ENCODE assay signal across 19 cellular contexts in genomic region chr16:13109171-13109570, GRCh38.
"Had no signal": no experiment of that assay in that cellular context is flagged by ENCODE, and none has a peak within 500 bp of the region (broad histone marks: within the 10 kb centered on the region; RNA-seq: fewer than 3 reads in every experiment).

No MANE protein-coding gene starts in this region.

- ATAC-seq: activated CD8-positive, alpha-beta T cell treated with anti-CD3 and anti-CD28 coated beads, Interleukin-2, amount 10 ng/mL, durations not matched to agents 7 days and 5 days; activated T-cell treated with anti-CD3 and anti-CD28 coated beads, Interleukin-2, amount 50 U/mL, for 72 hours; foreskin keratinocyte; psoas muscle; sciatic nerve; stimulated activated effector memory CD8-positive, alpha-beta T cell treated with anti-CD3 and anti-CD28 coated beads, Interleukin-12 subunit alpha, Interleukin-12 subunit beta, amount 100 ng/mL, for 72 hours had no signal

- H2AFZ ChIP-seq: neural progenitor cell had no signal

- DNase-seq: activated B cell treated with CpG ODN at 0.5 μM for 24 hours; activated CD4-positive, alpha-beta T cell treated with anti-CD3 and anti-CD28 coated beads, Interleukin-2, amount 10 ng/mL, durations not matched to agents 24 days and 14 days; activated CD8-positive, alpha-beta memory T cell treated with anti-CD3 and anti-CD28 coated beads, Interleukin-2, amount 50 U/mL, for 4 hours; activated CD8-positive, alpha-beta T cell treated with anti-CD3 and anti-CD28 coated beads, Interleukin-2, amount 10 ng/mL, durations not matched to agents 7 days and 5 days; activated gamma-delta T cell treated with Interleukin-2 at 50 U/mL for 16 hours; activated T-cell treated with anti-CD3 and anti-CD28 coated beads, Interleukin-2, amount 50 U/mL, for 72 hours; amniotic stem cell; brain microvascular endothelial cell; effector memory CD4-positive, alpha-beta T cell; foreskin keratinocyte; head of caudate nucleus; kidney glomerular epithelial cell; midbrain; naive B cell; psoas muscle; stimulated activated CD4-positive, alpha-beta T cell treated with anti-CD3 and anti-CD28 coated beads, Interleukin-2, amount 100 ng/mL, for 24 hours had no signal

- H3K4me1 ChIP-seq: foreskin keratinocyte, psoas muscle had no signal

- H3K27me3 ChIP-seq: brain microvascular endothelial cell, foreskin keratinocyte, neural progenitor cell had no signal

- H3K9ac ChIP-seq: neural progenitor cell had no signal

- H3K4me3 ChIP-seq: neural progenitor cell, psoas muscle had no signal

- H3K27ac ChIP-seq: brain microvascular endothelial cell, foreskin keratinocyte, neural progenitor cell, psoas muscle had no signal

- H3K36me3 ChIP-seq: brain microvascular endothelial cell, neural progenitor cell had no signal
